ENCODE assay signal across 1 cellular context in genomic region chrX:49198540-49199314, GRCh38.
TF ChIP-seq lines count a peak whose summit lies in the region.

No MANE protein-coding gene starts in this region.

TF ChIP-seq in H1, 55 proteins besides CTCF, POLR2A, EP300 and RAD21:
- TF ChIP-seq GTF2F1 (IDR thresholded peaks at IDR 0.05; ENCODE audit: borderline replicate concordance, low read depth, low read length) = no peak
- TF ChIP-seq EZH2 (IDR thresholded peaks at IDR 0.05; ENCODE audit: low read depth, low read length, severe bottlenecking) = no peak
- no peak for TF ChIP-seq SP4 (IDR thresholded peaks at IDR 0.05; ENCODE audit: low read length)
- peak; percentile 48; the same call in 1 of the 2 replicates for TF ChIP-seq CREB1 (IDR thresholded peaks at IDR 0.05)
- no peak for TF ChIP-seq CBX5 (IDR thresholded peaks at IDR 0.05; ENCODE audit: low read depth, low read length)
- TF ChIP-seq BRCA1 (IDR thresholded peaks at IDR 0.05; ENCODE audit: low read depth, low read length) = no peak
- TF ChIP-seq NANOG (IDR thresholded peaks at IDR 0.05; ENCODE audit: insufficient read depth, low read depth, low read length, poor library complexity, severe bottlenecking) = no peak
TF ChIP-seq in H1: peak in this region for 1.
